8 cellular contexts compared by ENCODE assay signal in genomic region chr3:125055913-125056705, GRCh38. TPM values are rescaled to one million over a fixed set of nuclear protein-coding genes. Genes with fewer than 3 reads are reported as not detected.
DNase-seq lines count a peak whose midpoint lies in the region; ATAC-seq and TF ChIP-seq lines count a peak whose summit lies in the region.

TSS of gene HEG1 (minus strand) at chr3:125055997. CDS start at chr3:125055890, 107 bp downstream.

- no peaks in the 10 kb centered on the region for H3K9me3 ChIP-seq in suprapubic skin

- 6% methylated on average over 17 of the region's 67 CpGs for WGBS in suprapubic skin

- H3K9me3 Mint-ChIP-seq in activated naive CD4-positive, alpha-beta T cell treated with anti-CD3 and anti-CD28 coated beads for 36 hours, result no peaks in the 10 kb centered on the region

- TF ChIP-seq CTCF in omental fat pad (IDR thresholded peaks at IDR 0.05) (no peak), suprapubic skin (IDR thresholded peaks at IDR 0.05) (no peak)

- TF ChIP-seq EP300 in suprapubic skin (IDR thresholded peaks at IDR 0.05), result no peak

- H3K4me3 Mint-ChIP-seq in activated naive CD4-positive, alpha-beta T cell treated with anti-CD3 and anti-CD28 coated beads for 36 hours, result peak within 1 kb of the TSS; percentile 80

- H3K36me3 ChIP-seq in suprapubic skin, result no peaks in the 10 kb centered on the region

- peak; percentile 8 to 10 for DNase-seq in AML-193 (lab: John Stamatoyannopoulos, UW)
- peak; percentile 78 for DNase-seq in activated naive CD4-positive, alpha-beta T cell treated with anti-CD3 and anti-CD28 coated beads for 36 hours
- peak; percentile 87 for DNase-seq in globus pallidus (ENCODE audit: low spot score)
- DNase-seq in omental fat pad (ENCODE audit: low spot score), result peak; percentile 56
- peak; percentile 93 to 94 for DNase-seq in suprapubic skin (ENCODE audit: low spot score in 2 of 2)

- intact Hi-C loops in activated naive CD4-positive, alpha-beta T cell treated with anti-CD3 and anti-CD28 coated beads for 36 hours (cut with micrococcal nuclease), result loop anchor here (1.0 kb wide), 1 partner anchor 54 kb away; no protein-coding TSS in a partner anchor

- no peaks in the 10 kb centered on the region for H3K27me3 Mint-ChIP-seq in activated naive CD4-positive, alpha-beta T cell treated with anti-CD3 and anti-CD28 coated beads for 36 hours (ENCODE audit: low read depth)

- H3K4me1 ChIP-seq in suprapubic skin, result peaks cover 58% of the 10 kb centered on the region

- peak within 1 kb of the TSS; percentile 91 for H3K27ac ChIP-seq in suprapubic skin

- peak within 1 kb of the TSS; percentile 75 for H3K4me3 ChIP-seq in suprapubic skin

- peaks cover 44% of the 10 kb centered on the region for H3K4me1 Mint-ChIP-seq in activated naive CD4-positive, alpha-beta T cell treated with anti-CD3 and anti-CD28 coated beads for 36 hours (ENCODE audit: low read depth)

- no peaks in the 10 kb centered on the region for H3K36me3 Mint-ChIP-seq in activated naive CD4-positive, alpha-beta T cell treated with anti-CD3 and anti-CD28 coated beads for 36 hours (ENCODE audit: low read depth)

- TF ChIP-seq POLR2A in GM19099 (IDR thresholded peaks at IDR 0.05; ENCODE audit: extremely low read depth, insufficient read length, low read depth) (peak; percentile 42), Raji (IDR thresholded peaks at IDR 0.05; ENCODE audit: insufficient read depth, low read depth, low read length) (peak; percentile 56), suprapubic skin (IDR thresholded peaks at IDR 0.05) (peak in 1 of 2 donors; percentile 58)

- ATAC-seq in HG03457 (IDR thresholded peaks at IDR 0.05; ENCODE audit: unreplicated experiment), result peak; percentile 49
- peak; percentile 83 for ATAC-seq in omental fat pad (ENCODE audit: low FRiP score)

- no peaks in the 10 kb centered on the region for H3K27me3 ChIP-seq in suprapubic skin

- peak within 1 kb of the TSS; percentile 11 for H3K27ac Mint-ChIP-seq in activated naive CD4-positive, alpha-beta T cell treated with anti-CD3 and anti-CD28 coated beads for 36 hours

- CTCF ChIA-PET in activated naive CD4-positive, alpha-beta T cell treated with anti-CD3 and anti-CD28 coated beads for 36 hours (lab: Charles Lee), result interaction anchor here (0.5 to 1.9 kb wide), 2 partner anchors 8 to 405 kb away, joined by 4 to 5 read pairs; no protein-coding TSS in a partner anchor

RNA-seq across cellular contexts. Expression of gene HEG1, which starts in this region (rescaled TPM):
- 1 to 10 TPM; 5.8 TPM for total RNA-seq in activated naive CD4-positive, alpha-beta T cell treated with anti-CD3 and anti-CD28 coated beads for 36 hours
- total RNA-seq in omental fat pad, result 100 to 1,000 TPM in 3 of 4 donors, 10 to 100 TPM in 1; 95.2 to 238 (median 147) TPM
- total RNA-seq in suprapubic skin, result 10 to 100 TPM; 13.9 to 30.8 (median 26.5) TPM

Comparison
In these comparisons a context has a peak if more than half of its experiments do, and no peak if none do; other contexts are left out.
1. Peak in every context shown above with its lines: DNase-seq, ATAC-seq, H3K4me3 ChIP-seq and H3K27ac ChIP-seq.
2. DNase-seq: peak in every context shown above with its lines; median percentile 94 in suprapubic skin; 87 in globus pallidus; 78 in activated naive CD4-positive, alpha-beta T cell treated with anti-CD3 and anti-CD28 coated beads for 36 hours; 56 in omental fat pad; 9 in AML-193.